17 cellular contexts compared by ENCODE assay signal in the genomic region with DNA sequence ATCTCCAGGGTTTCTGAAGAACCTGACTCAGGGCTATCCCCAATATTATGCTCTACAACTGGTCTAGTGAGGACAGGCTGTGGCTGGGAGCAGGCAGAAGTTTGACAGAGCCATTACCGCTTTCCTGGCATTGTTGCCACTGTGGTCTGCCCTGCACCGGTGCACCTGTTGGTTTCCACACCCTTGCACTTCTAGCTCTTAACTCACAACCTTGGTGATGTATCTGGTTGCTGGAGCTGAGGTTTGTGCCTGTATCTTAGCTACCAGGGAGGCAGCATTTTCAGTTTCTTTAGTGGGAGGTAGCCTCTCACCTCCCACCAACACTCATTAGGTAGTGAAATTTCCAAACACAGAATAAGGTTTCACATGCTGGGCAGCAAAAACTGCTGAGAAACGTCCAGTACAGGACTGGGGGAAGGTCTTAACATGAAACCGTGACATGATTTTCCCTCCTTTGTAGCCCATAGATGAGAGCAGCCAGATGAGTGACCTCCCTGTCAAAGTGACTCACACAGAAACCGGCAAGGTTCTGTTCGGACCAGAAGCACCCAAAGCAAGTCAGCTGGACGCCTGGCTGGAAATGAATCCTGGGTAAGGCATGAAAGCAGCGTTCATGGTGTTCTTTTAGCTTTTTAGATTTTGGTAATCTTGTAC. TPM values are rescaled to one million over a fixed set of nuclear protein-coding genes. Genes with fewer than 3 reads are reported as not detected.
DNase-seq lines count a peak whose midpoint lies in the region; ATAC-seq and TF ChIP-seq lines count a peak whose summit lies in the region.
"Had no signal": no experiment of that assay in that cellular context is flagged by ENCODE, and none has a peak within 500 bp of the region (broad histone marks: within the 10 kb centered on the region; RNA-seq: fewer than 3 reads in every experiment).

No MANE protein-coding gene starts in this region.

- DNase-seq in central memory CD8-positive, alpha-beta T cell (ENCODE audit: low spot score in 2 of 2), result no peak
- DNase-seq in foreskin melanocyte (no peak), glomerular visceral epithelial cell (ENCODE audit: extremely low spot score) (no peak), D341Med (ENCODE audit: low spot score) (no peak), endodermal cell (no peak)
- DNase-seq: activated CD4-positive, alpha-beta T cell treated with anti-CD3 and anti-CD28 coated beads, Interleukin-2, amount 50 U/mL, for 4 hours; activated naive CD4-positive, alpha-beta T cell treated with anti-CD3 and anti-CD28 coated beads for 36 hours; AML-193; DND-41; NCI-H1417; NCI-H510A; sigmoid colon had no signal

- no peak overlapping the region for H3K9ac ChIP-seq in endodermal cell (ENCODE audit: extremely low read depth, low read length, poor library complexity, severe bottlenecking)

- H3K27me3 ChIP-seq in endodermal cell (ENCODE audit: control insufficient read depth, insufficient read depth, low read length, poor library complexity, severe bottlenecking), result no peaks in the 10 kb centered on the region
- H3K27me3 ChIP-seq: sigmoid colon had no signal

- peaks cover 22% of the 10 kb centered on the region for H3K4me1 Mint-ChIP-seq in central memory CD8-positive, alpha-beta T cell
- peaks cover 3% of the 10 kb centered on the region for H3K4me1 Mint-ChIP-seq in endodermal cell

- H3K4me3 Mint-ChIP-seq in central memory CD8-positive, alpha-beta T cell, result peak overlapping the region; percentile 25
- no peak overlapping the region for H3K4me3 Mint-ChIP-seq in endodermal cell
- H3K4me3 Mint-ChIP-seq: activated naive CD4-positive, alpha-beta T cell treated with anti-CD3 and anti-CD28 coated beads for 36 hours; T-helper 1 cell treated with Interleukin-12 subunit alpha and Interleukin-12 subunit beta and Interleukin-4 antibody, amounts not matched to agents 30 μg/mL and 1 μg/mL, for 36 hours had no signal

- no peaks in the 10 kb centered on the region for H3K27me3 Mint-ChIP-seq in central memory CD8-positive, alpha-beta T cell
- no peaks in the 10 kb centered on the region for H3K27me3 Mint-ChIP-seq in endodermal cell (ENCODE audit: insufficient read depth)

- WGBS in endodermal cell (ENCODE audit: insufficient coverage in 1 of 2, insufficient read length in 1 of 2), 2 experiments, result 88 to 93% methylated on average over 8 of the region's 8 CpGs

- H3K4me1 ChIP-seq in endodermal cell (ENCODE audit: control insufficient read depth, insufficient read depth, low read length), result no peaks in the 10 kb centered on the region
- H3K4me1 ChIP-seq: sigmoid colon had no signal

- peaks cover 67% of the 10 kb centered on the region for H3K36me3 Mint-ChIP-seq in central memory CD8-positive, alpha-beta T cell (ENCODE audit: insufficient read depth)
- H3K36me3 Mint-ChIP-seq in endodermal cell (ENCODE audit: low read depth), result no peaks in the 10 kb centered on the region

- no peaks in the 10 kb centered on the region for H3K9me3 ChIP-seq in endodermal cell (ENCODE audit: control insufficient read depth, low read length)
- H3K9me3 ChIP-seq: sigmoid colon had no signal

- TF ChIP-seq CTCF in endodermal cell (conservative IDR thresholded peaks at IDR 0.05), result no peak

- H3K4me3 ChIP-seq in endodermal cell (ENCODE audit: low read length), result no peak overlapping the region
- H3K4me3 ChIP-seq: sigmoid colon had no signal

- H3K36me3 ChIP-seq in endodermal cell (ENCODE audit: control insufficient read depth, insufficient read depth, low read length), result no peaks in the 10 kb centered on the region

- no peak overlapping the region for H3K27ac ChIP-seq in endodermal cell (ENCODE audit: low read depth, low read length)
- H3K27ac ChIP-seq: sigmoid colon had no signal

- peak overlapping the region; percentile 86 for H3K27ac Mint-ChIP-seq in central memory CD8-positive, alpha-beta T cell (ENCODE audit: low read depth)
- no peak overlapping the region for H3K27ac Mint-ChIP-seq in endodermal cell
- H3K27ac Mint-ChIP-seq: activated naive CD4-positive, alpha-beta T cell treated with anti-CD3 and anti-CD28 coated beads for 36 hours; T-helper 1 cell treated with Interleukin-12 subunit alpha and Interleukin-12 subunit beta and Interleukin-4 antibody, amounts not matched to agents 30 μg/mL and 1 μg/mL, for 36 hours had no signal

- no peaks in the 10 kb centered on the region for H3K9me3 Mint-ChIP-seq in central memory CD8-positive, alpha-beta T cell
- no peaks in the 10 kb centered on the region for H3K9me3 Mint-ChIP-seq in endodermal cell
- H3K9me3 Mint-ChIP-seq: activated naive CD4-positive, alpha-beta T cell treated with anti-CD3 and anti-CD28 coated beads for 36 hours; T-helper 1 cell treated with Interleukin-12 subunit alpha and Interleukin-12 subunit beta and Interleukin-4 antibody, amounts not matched to agents 30 μg/mL and 1 μg/mL, for 36 hours had no signal

- ATAC-seq in GM18498 (IDR thresholded peaks at IDR 0.05; ENCODE audit: unreplicated experiment) (peak; percentile 78), GM19467 (IDR thresholded peaks at IDR 0.05; ENCODE audit: unreplicated experiment) (peak; percentile 77), HG03108 (IDR thresholded peaks at IDR 0.05; ENCODE audit: unreplicated experiment) (peak; percentile 54)
- peak; percentile 60 for ATAC-seq in central memory CD8-positive, alpha-beta T cell (replicated peaks; ENCODE audit: extremely low read depth, poor library complexity, severe bottlenecking)
- ATAC-seq: esophagus mucosa had no signal

RNA-seq across cellular contexts. Expression of a gene that starts 57.7 kb away (rescaled TPM):
- 1 to 10 TPM; 2.6 to 8.6 TPM for total RNA-seq in endodermal cell
- 5.4 TPM for polyA plus RNA-seq in endodermal cell (2013, experiment 1 of 2)
- polyA plus RNA-seq in endodermal cell (2013, experiment 2 of 2), result 3.8 TPM
